In the genomic region with DNA sequence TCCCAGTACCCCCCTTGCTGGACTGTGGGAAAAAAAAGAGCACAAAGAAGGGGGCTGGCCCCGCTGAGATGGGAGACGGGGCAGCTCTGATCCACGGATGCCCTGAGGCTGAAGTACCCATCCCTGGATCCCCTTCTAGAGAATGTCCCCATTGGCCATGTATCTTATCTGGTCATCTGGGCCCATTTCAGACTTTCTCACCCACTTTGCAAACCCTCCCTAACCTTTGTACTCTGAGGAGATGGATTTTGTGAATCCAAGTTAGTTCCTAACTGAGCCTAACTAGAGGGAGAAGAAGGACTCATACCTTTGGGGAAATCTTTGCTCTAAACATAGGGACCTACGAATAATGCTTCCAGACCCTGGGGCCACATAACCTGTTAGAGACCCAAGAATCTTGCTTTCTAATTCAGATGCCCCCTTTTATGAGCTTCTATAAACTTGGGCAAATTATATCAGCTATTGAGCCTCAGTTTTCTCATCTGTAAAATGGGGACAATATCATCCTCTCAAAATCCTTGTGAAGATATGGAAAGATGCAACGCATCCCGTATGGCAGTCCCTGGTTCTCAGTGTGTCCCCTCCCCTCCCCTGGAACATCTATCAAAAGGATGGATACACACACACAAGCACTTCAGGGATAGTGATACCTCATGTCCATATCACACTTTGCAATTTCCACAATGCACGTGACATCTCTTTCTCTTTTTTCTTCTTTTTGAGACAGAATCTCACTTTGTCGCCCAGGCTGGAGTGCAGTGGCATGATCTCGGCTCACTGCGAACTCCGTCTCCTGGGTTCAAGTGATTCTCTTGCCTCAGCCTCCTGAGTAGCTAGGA, we compare ENCODE assay signal across 16 cellular contexts. TPM values are rescaled to one million over a fixed set of nuclear protein-coding genes. Genes with fewer than 3 reads are reported as not detected.
A peak's percentile ranks its signal among the peaks of the same experiment; 100 is the strongest.
DNase-seq lines count a peak whose midpoint lies in the region; ATAC-seq and TF ChIP-seq lines count a peak whose summit lies in the region.
"Had no signal": no experiment of that assay in that cellular context is flagged by ENCODE, and none has a peak within 500 bp of the region (broad histone marks: within the 10 kb centered on the region; RNA-seq: fewer than 3 reads in every experiment).

No MANE protein-coding gene starts in this region.

- H3K27ac ChIP-seq in GM23338 (ENCODE audit: low read depth) (no peak overlapping the region), Panc1 (ENCODE audit: low read length) (peak overlapping the region; percentile 93)

- DNase-seq in GM23338 (ENCODE audit: low spot score) (peak; percentile 65), Panc1 (ENCODE audit: low read depth, low spot score) (no peak), osteocyte (ENCODE audit: extremely low spot score, unreplicated experiment) (no peak), NOMO-1 treated with dmso at 0.1 percent for 144 hours (lab: John Stamatoyannopoulos, UW; ENCODE audit: unreplicated experiment) (no peak), NCI-H2196 treated with DMSO at 0.1 percent for 48 hours (lab: John Stamatoyannopoulos, UW; ENCODE audit: unreplicated experiment) (no peak), NCI-H446 (lab: John Stamatoyannopoulos, UW) (no peak)
- DNase-seq in stimulated activated naive B cell treated with anti-CD40 and anti-IgM and Interleukin-4, amounts not matched to agents 10 μg/mL and 1 μg/mL and 100 μg/mL, for 72 hours = no peak
- DNase-seq: Calu3; CD4-positive, CD25-positive, alpha-beta regulatory T cell; GDM1; NCI-H1048; NCI-H146; NCI-H226; NCI-H526 treated with DMSO at 0.1 percent for 48 hours; PC-3 had no signal

- POLR2A ChIA-PET in Panc1 (lab: Charles Lee) = interaction anchor here (0.6 kb wide), 1 partner anchor 67 kb away, joined by 10 read pairs; no protein-coding TSS in a partner anchor

- no TSS peak for BruUV-seq in Panc1 (replicated peaks; lab: Mats Ljungman, UMichigan)

- H3K27ac Mint-ChIP-seq in GM23338 = no peak overlapping the region
- peak overlapping the region; percentile 99 for H3K27ac Mint-ChIP-seq in osteocyte (ENCODE audit: unreplicated experiment)
- no peak overlapping the region for H3K27ac Mint-ChIP-seq in stimulated activated naive B cell treated with anti-CD40 and anti-IgM and Interleukin-4, amounts not matched to agents 10 μg/mL and 1 μg/mL and 100 μg/mL, for 72 hours
- H3K27ac Mint-ChIP-seq: CD4-positive, CD25-positive, alpha-beta regulatory T cell had no signal

- H4K20me1 ChIP-seq in GM23338 (replicated peaks; ENCODE audit: insufficient read depth) = no peaks in the 10 kb centered on the region

- no peaks in the 10 kb centered on the region for H3K79me2 ChIP-seq in GM23338 (replicated peaks; ENCODE audit: insufficient read depth)

- H3F3A ChIP-seq in GM23338 (replicated peaks; ENCODE audit: low read depth) = peaks cover 20% of the 10 kb centered on the region

- H3K4me3 ChIP-seq in GM23338 (peak overlapping the region; percentile 42), Panc1 (ENCODE audit: low read depth in 2 of 2, low read length in 2 of 2) (no peak overlapping the region), iPS-18c (ENCODE audit: insufficient read depth, low read depth, low read length) (peak overlapping the region; percentile 22; the same call in 1 of the 2 replicates)

- H3K9me3 Mint-ChIP-seq in GM23338 (peaks cover 14% of the 10 kb centered on the region; the same call in 2 of the 3 replicates), osteocyte (ENCODE audit: unreplicated experiment) (no peaks in the 10 kb centered on the region)
- H3K9me3 Mint-ChIP-seq in stimulated activated naive B cell treated with anti-CD40 and anti-IgM and Interleukin-4, amounts not matched to agents 10 μg/mL and 1 μg/mL and 100 μg/mL, for 72 hours = peaks cover 0 to 4% of the 10 kb centered on the region in 2 donors

- in situ Hi-C loops in Panc1 (cut with HindIII; ENCODE audit: low pct_unique_long_range_greater_than_20kb, low sequenced_read_pairs) = no loop called here

- peak overlapping the region; percentile 71 for H3K4me2 ChIP-seq in GM23338

- H3K9me3 ChIP-seq in Panc1 (ENCODE audit: control insufficient read depth, insufficient read depth, low read depth, low read length) (no peaks in the 10 kb centered on the region), iPS-18c (ENCODE audit: control insufficient read depth, insufficient read depth, low read length) (no peaks in the 10 kb centered on the region)

- TF ChIP-seq CTCF in GM23338 (conservative IDR thresholded peaks at IDR 0.05; ENCODE audit: low read depth in 2 of 2) (no peak), Panc1 (IDR thresholded peaks at IDR 0.05) (no peak), osteocyte (IDR thresholded peaks at IDR 0.05) (no peak)

- no peaks in the 10 kb centered on the region for H3K9me2 ChIP-seq in GM23338 (ENCODE audit: insufficient read depth)

- CTCF ChIA-PET in Panc1 (lab: Charles Lee) = no interaction called here

- H3K36me3 Mint-ChIP-seq in GM23338 (ENCODE audit: low read depth) (peaks cover 9% of the 10 kb centered on the region; the same call in 2 of the 3 replicates), osteocyte (ENCODE audit: unreplicated experiment) (no peaks in the 10 kb centered on the region)
- no peaks in the 10 kb centered on the region for H3K36me3 Mint-ChIP-seq in stimulated activated naive B cell treated with anti-CD40 and anti-IgM and Interleukin-4, amounts not matched to agents 10 μg/mL and 1 μg/mL and 100 μg/mL, for 72 hours
- H3K36me3 Mint-ChIP-seq: CD4-positive, CD25-positive, alpha-beta regulatory T cell had no signal

- intact Hi-C loops in Panc1 (cut with micrococcal nuclease; ENCODE audit: unreplicated experiment) = no loop called here

- H3K27me3 ChIP-seq in GM23338 (ENCODE audit: insufficient read depth) = peaks cover 88% of the 10 kb centered on the region
- no peaks in the 10 kb centered on the region for H3K27me3 ChIP-seq in Panc1 (ENCODE audit: control insufficient read depth, insufficient read depth, low read length)

- H3K36me3 ChIP-seq in GM23338 (ENCODE audit: insufficient read depth) (no peaks in the 10 kb centered on the region), Panc1 (ENCODE audit: control insufficient read depth, insufficient read depth, low read length) (no peaks in the 10 kb centered on the region)

- H3K27me3 Mint-ChIP-seq in GM23338 (ENCODE audit: insufficient read depth, low read depth, poor library complexity) (peaks cover 88% of the 10 kb centered on the region), osteocyte (ENCODE audit: unreplicated experiment) (no peaks in the 10 kb centered on the region)
- peaks cover 41 to 65% of the 10 kb centered on the region in 2 donors for H3K27me3 Mint-ChIP-seq in stimulated activated naive B cell treated with anti-CD40 and anti-IgM and Interleukin-4, amounts not matched to agents 10 μg/mL and 1 μg/mL and 100 μg/mL, for 72 hours

- ATAC-seq in GM23338 (peak; percentile 1), Panc1 (no peak)
- ATAC-seq in stimulated activated naive B cell treated with anti-CD40 and anti-IgM and Interleukin-4, amounts not matched to agents 10 μg/mL and 1 μg/mL and 100 μg/mL, for 72 hours (replicated peaks) = no peak
- ATAC-seq: PC-3 had no signal

- H2AFZ ChIP-seq in GM23338 = no peak overlapping the region

- H3K4me1 ChIP-seq in GM23338 (ENCODE audit: insufficient read depth) (peaks cover 71% of the 10 kb centered on the region), Panc1 (ENCODE audit: control insufficient read depth, insufficient read depth, low read length) (peaks cover 51% of the 10 kb centered on the region)

- H3K4me1 Mint-ChIP-seq in GM23338 = peaks cover 79% of the 10 kb centered on the region
- H3K4me1 Mint-ChIP-seq in osteocyte (ENCODE audit: unreplicated experiment) = peaks cover 82% of the 10 kb centered on the region
- peaks cover 6 to 7% of the 10 kb centered on the region in 2 donors for H3K4me1 Mint-ChIP-seq in stimulated activated naive B cell treated with anti-CD40 and anti-IgM and Interleukin-4, amounts not matched to agents 10 μg/mL and 1 μg/mL and 100 μg/mL, for 72 hours
- H3K4me1 Mint-ChIP-seq: CD4-positive, CD25-positive, alpha-beta regulatory T cell had no signal

- H3K4me3 Mint-ChIP-seq in GM23338 (peak overlapping the region; percentile 42), osteocyte (ENCODE audit: unreplicated experiment) (no peak overlapping the region)
- H3K4me3 Mint-ChIP-seq in stimulated activated naive B cell treated with anti-CD40 and anti-IgM and Interleukin-4, amounts not matched to agents 10 μg/mL and 1 μg/mL and 100 μg/mL, for 72 hours = no peak overlapping the region
- H3K4me3 Mint-ChIP-seq: CD4-positive, CD25-positive, alpha-beta regulatory T cell had no signal

TF ChIP-seq in GM23338, 12 proteins besides CTCF, POLR2A, EP300 and RAD21 (continues in another document):
- TF ChIP-seq STAT1 (IDR thresholded peaks at IDR 0.05; ENCODE audit: unreplicated experiment) (no peak), NANOG (IDR thresholded peaks at IDR 0.05; ENCODE audit: borderline replicate concordance) (peak; percentile 29; the same call in 1 of the 2 replicates), CREB1 (CRISPR knock-in tag; IDR thresholded peaks at IDR 0.05; ENCODE audit: low read depth) (no peak)

RNA-seq across cellular contexts. Expression of a gene that starts 16.8 kb away (rescaled TPM):
- 7.6 and 14.8 TPM in 2 replicates for total RNA-seq in GM23338 (2014; rRNA removed; shearing (Covaris generic))
- 6.1 and 6.2 TPM in 2 replicates for polyA plus RNA-seq in GM23338 (2016; fragmentation: Nextera tagmentation; extraction: Ambion mirVana)
- total RNA-seq in Panc1 (2021; ENCODE audit: unreplicated experiment) = 35.4 TPM
- 54.3 TPM for polyA plus RNA-seq in Panc1 (2012; ENCODE audit: insufficient read length)
- total RNA-seq in osteocyte = 203 and 207 TPM in 2 replicates
- total RNA-seq: CD4-positive, CD25-positive, alpha-beta regulatory T cell had no signal
- polyA plus RNA-seq: CD4-positive, CD25-positive, alpha-beta regulatory T cell had no signal

RNA-seq across cellular contexts. Expression of a gene that starts 37.3 kb away (rescaled TPM):
- 44.4 and 52.2 TPM in 2 replicates for total RNA-seq in GM23338 (2014; rRNA removed; shearing (Covaris generic))
- 59.7 and 76.5 TPM in 2 replicates for polyA plus RNA-seq in GM23338 (2016; fragmentation: Nextera tagmentation; extraction: Ambion mirVana)
- total RNA-seq in Panc1 (2021; ENCODE audit: unreplicated experiment) (30.8 TPM), osteocyte (52.6 and 57.1 TPM in 2 replicates)
- 14.4 TPM for polyA plus RNA-seq in Panc1 (2012; ENCODE audit: insufficient read length)

Comparison
In these comparisons a context has a peak if more than half of its experiments do, and no peak if none do; other contexts are left out.
1. H3K4me3 ChIP-seq: peak in GM23338 (single experiment) and iPS-18c (single experiment); none in Panc1 (0 of 2).